Comparison of ENCODE assay signal across 32 cellular contexts in the genomic region with DNA sequence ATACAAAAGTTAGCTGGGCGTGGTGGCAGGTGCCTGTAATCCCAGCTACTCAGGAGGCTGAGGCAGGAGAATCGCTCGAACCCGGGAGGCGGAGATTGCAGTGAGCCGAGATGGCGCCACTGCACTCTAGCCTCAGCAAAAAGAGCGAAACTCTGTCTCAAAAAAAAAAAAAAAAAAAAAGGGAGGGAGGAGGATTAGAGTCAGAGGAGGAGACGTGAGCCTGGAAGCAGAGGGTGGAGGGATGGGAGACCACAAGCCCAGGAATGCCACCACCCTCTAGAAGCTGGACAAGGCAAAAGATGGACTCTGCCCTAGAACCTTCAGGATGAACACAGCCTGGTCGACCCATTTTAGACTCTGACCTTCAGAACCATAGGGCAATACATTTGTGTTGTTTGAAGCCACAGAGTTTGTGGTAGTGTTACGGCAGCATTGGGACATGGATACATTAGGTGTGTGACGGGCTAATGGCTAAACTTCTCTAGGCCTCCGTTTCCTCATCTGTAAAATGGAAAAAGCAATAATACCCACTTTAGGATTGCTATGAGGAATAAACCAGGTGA. TPM values are rescaled to one million over a fixed set of nuclear protein-coding genes. Genes with fewer than 3 reads are reported as not detected.
"Had no signal": no experiment of that assay in that cellular context is flagged by ENCODE, and none has a peak within 500 bp of the region (broad histone marks: within the 10 kb centered on the region; RNA-seq: fewer than 3 reads in every experiment).

No MANE protein-coding gene starts in this region.

- H3K27me3 Mint-ChIP-seq: type B pancreatic cell had no signal

- ATAC-seq: foreskin keratinocyte; gastroesophageal sphincter; heart left ventricle; left cardiac atrium; lower lobe of right lung; sciatic nerve; stimulated activated memory B cell treated with anti-CD40 and anti-IgM and Interleukin-4, amounts not matched to agents 10 μg/mL and 1 μg/mL and 100 μg/mL, for 72 hours; stimulated activated naive CD8-positive, alpha-beta T cell treated with anti-CD3 and anti-CD28 coated beads, Interleukin-15, Interleukin-2, amounts not matched to agents 100 U/mL and 50 U/mL, for 24 hours had no signal

- H3K4me1 ChIP-seq: colonic mucosa, esophagus muscularis mucosa, foreskin keratinocyte, gastroesophageal sphincter, heart left ventricle, left ventricle myocardium inferior, lower lobe of right lung, prostate gland, right atrium auricular region, testis, tibial artery had no signal

- H3K36me3 ChIP-seq: colonic mucosa, neural progenitor cell, prostate gland had no signal

- H3K4me3 ChIP-seq: colonic mucosa, esophagus muscularis mucosa, gastroesophageal sphincter, heart left ventricle, left ventricle myocardium inferior, lower lobe of right lung, neural progenitor cell, prostate gland, right atrium auricular region, testis, tibial artery had no signal

- H3K4me1 Mint-ChIP-seq: nephron had no signal

- H3K9me3 Mint-ChIP-seq: dendritic cell treated with granulocyte-macrophage colony-stimulating factor and Interleukin-4, amounts not matched to agents 40 ng/mL and 50 ng/mL, for 4 days; endodermal cell; nephron; neural progenitor cell; stimulated activated memory B cell treated with anti-CD40 and anti-IgM and Interleukin-4, amounts not matched to agents 10 μg/mL and 1 μg/mL and 100 μg/mL, for 72 hours; type B pancreatic cell had no signal

- H3K9ac ChIP-seq: neural progenitor cell had no signal

- H3K36me3 Mint-ChIP-seq: type B pancreatic cell had no signal

- DNase-seq: colonic mucosa; effector CD8-positive, alpha-beta T cell; endodermal cell; foreskin keratinocyte; hippocampal formation; left cardiac atrium; left ventricle myocardium inferior; lower lobe of right lung; stimulated activated CD4-positive, alpha-beta T cell treated with anti-CD3 and anti-CD28 coated beads, Interleukin-2, amount 100 ng/mL, for 24 hours; stimulated activated CD4-positive, alpha-beta T cell treated with anti-CD3 and anti-CD28 coated beads, Interleukin-4, amount 100 ng/mL, for 4 hours; stimulated activated naive CD8-positive, alpha-beta T cell treated with anti-CD3 and anti-CD28 coated beads, Interleukin-15, Interleukin-2, amounts not matched to agents 100 U/mL and 50 U/mL, for 24 hours; substantia nigra; testis; tibial artery had no signal

- H3K4me3 Mint-ChIP-seq: dendritic cell treated with granulocyte-macrophage colony-stimulating factor and Interleukin-4, amounts not matched to agents 40 ng/mL and 50 ng/mL, for 4 days; endodermal cell; nephron; neural progenitor cell; stimulated activated memory B cell treated with anti-CD40 and anti-IgM and Interleukin-4, amounts not matched to agents 10 μg/mL and 1 μg/mL and 100 μg/mL, for 72 hours; type B pancreatic cell had no signal

- H3K27ac Mint-ChIP-seq: dendritic cell treated with granulocyte-macrophage colony-stimulating factor and Interleukin-4, amounts not matched to agents 40 ng/mL and 50 ng/mL, for 4 days; endodermal cell; nephron; neural progenitor cell; stimulated activated memory B cell treated with anti-CD40 and anti-IgM and Interleukin-4, amounts not matched to agents 10 μg/mL and 1 μg/mL and 100 μg/mL, for 72 hours; type B pancreatic cell had no signal

- H3K9me3 ChIP-seq: colonic mucosa, esophagus muscularis mucosa, gastroesophageal sphincter, heart left ventricle, left ventricle myocardium inferior, lower lobe of right lung, prostate gland, right atrium auricular region, testis, tibial artery had no signal

- H3K27me3 ChIP-seq: colonic mucosa, esophagus muscularis mucosa, foreskin keratinocyte, heart left ventricle, neural progenitor cell, right atrium auricular region, testis, tibial artery had no signal

- H3K27ac ChIP-seq: colonic mucosa, epithelial cell of prostate, esophagus muscularis mucosa, foreskin keratinocyte, gastroesophageal sphincter, heart left ventricle, left ventricle myocardium inferior, lower lobe of right lung, neural progenitor cell, prostate gland, right atrium auricular region, testis, tibial artery had no signal

RNA-seq across cellular contexts. Expression of gene SMIM22, which starts 2.1 kb away (rescaled TPM):
- total RNA-seq: chondrocyte, endodermal cell, esophagus muscularis mucosa, fibroblast of lung, gastroesophageal sphincter, heart left ventricle, kidney epithelial cell, left cardiac atrium, left ventricle myocardium inferior, mesenteric fat pad, osteocyte, right atrium auricular region, sciatic nerve had no signal
- polyA plus RNA-seq: fibroblast of lung, heart left ventricle had no signal

RNA-seq across cellular contexts. Expression of gene SEPTIN12, which starts 4.9 kb away (rescaled TPM):
- total RNA-seq: chondrocyte, colonic mucosa, fibroblast of lung, foreskin keratinocyte, gastroesophageal sphincter, kidney epithelial cell, left cardiac atrium, left ventricle myocardium inferior, lower lobe of right lung, mesenteric fat pad, osteocyte, right atrium auricular region, sciatic nerve, urinary bladder had no signal
- polyA plus RNA-seq: fibroblast of lung, foreskin keratinocyte, heart left ventricle, urinary bladder had no signal
